17 cellular contexts compared by ENCODE assay signal in the genomic region with DNA sequence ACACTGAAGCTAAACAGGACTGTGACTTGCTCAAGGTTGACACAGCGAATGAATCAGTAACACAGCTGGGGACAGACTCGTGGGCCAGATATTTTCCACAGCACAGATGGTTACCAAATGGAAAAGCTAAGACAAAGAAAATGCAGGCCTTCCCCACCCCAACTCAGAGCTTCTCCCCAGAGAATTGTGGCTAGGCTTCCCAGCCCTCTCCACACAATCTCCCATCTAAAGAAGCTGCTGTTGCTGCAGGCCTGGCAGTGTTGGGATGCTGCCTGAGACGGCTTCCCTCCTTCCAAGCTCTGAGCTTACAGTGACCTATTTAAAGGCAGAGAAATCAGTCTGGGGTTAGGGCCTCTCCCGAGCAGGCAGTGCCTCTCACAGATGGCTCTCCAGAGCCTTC. TPM values are rescaled to one million over a fixed set of nuclear protein-coding genes. Genes with fewer than 3 reads are reported as not detected.
DNase-seq lines count a peak whose midpoint lies in the region; ATAC-seq and TF ChIP-seq lines count a peak whose summit lies in the region.
"Had no signal": no experiment of that assay in that cellular context is flagged by ENCODE, and none has a peak within 500 bp of the region (broad histone marks: within the 10 kb centered on the region; RNA-seq: fewer than 3 reads in every experiment).

No MANE protein-coding gene starts in this region.

- no peaks in the 10 kb centered on the region for H3K27me3 ChIP-seq in ascending aorta
- no peaks in the 10 kb centered on the region for H3K27me3 ChIP-seq in testis
- no peaks in the 10 kb centered on the region for H3K27me3 ChIP-seq in Peyer's patch

- no peaks in the 10 kb centered on the region for H3K36me3 ChIP-seq in ascending aorta
- no peaks in the 10 kb centered on the region for H3K36me3 ChIP-seq in testis (ENCODE audit: low read depth, missing control alignments)
- H3K36me3 ChIP-seq in Peyer's patch = no peaks in the 10 kb centered on the region

- 48% methylated on average over 4 of the region's 4 CpGs; no CpG with 5 or more reads in 1 of the 2 donors for WGBS in testis, 2 donors

- TF ChIP-seq POLR2A in testis (IDR thresholded peaks at IDR 0.05) = no peak
- TF ChIP-seq POLR2A in Peyer's patch (IDR thresholded peaks at IDR 0.05) = no peak

- ATAC-seq in GM21526 (IDR thresholded peaks at IDR 0.05; ENCODE audit: low FRiP score, unreplicated experiment) = no peak
- ATAC-seq: stimulated activated memory B cell treated with anti-CD40 and anti-IgM and Interleukin-4, amounts not matched to agents 10 μg/mL and 1 μg/mL and 100 μg/mL, for 72 hours had no signal

- H3K4me1 ChIP-seq in ascending aorta (no peaks in the 10 kb centered on the region), testis (no peaks in the 10 kb centered on the region), Peyer's patch (no peaks in the 10 kb centered on the region)

- H3K4me3 ChIP-seq in ascending aorta = no peak overlapping the region
- no peak overlapping the region for H3K4me3 ChIP-seq in fibroblast of the aortic adventitia (ENCODE audit: low read depth, low read length)
- no peak overlapping the region for H3K4me3 ChIP-seq in testis
- H3K4me3 ChIP-seq in Peyer's patch = no peak overlapping the region
- H3K4me3 ChIP-seq: PC-9 had no signal

- H3K9me3 ChIP-seq in ascending aorta (no peaks in the 10 kb centered on the region), testis (no peaks in the 10 kb centered on the region), Peyer's patch (no peaks in the 10 kb centered on the region)

- DNase-seq in ascending aorta (ENCODE audit: low spot score in 2 of 2) (peak in 1 of 2 donors; percentile 69), fibroblast of the aortic adventitia (ENCODE audit: low read depth) (peak; percentile 65), mucosa of gallbladder (ENCODE audit: low spot score) (peak; percentile 21), testis (peak; percentile 30), Peyer's patch (no peak), GM10266 (ENCODE audit: extremely low spot score) (no peak)
- DNase-seq: activated naive CD4-positive, alpha-beta T cell treated with anti-CD3 and anti-CD28 coated beads, Interleukin-2, amount 10 ng/mL, durations not matched to agents 7 days and 5 days; CD4-positive, alpha-beta memory T cell; cerebellar nuclear complex; NCI-H1092 treated with DMSO at 0.1 percent for 48 hours; NCI-H510A treated with DMSO at 0.1 percent for 48 hours; PC-9; stimulated activated CD4-positive, alpha-beta T cell treated with anti-CD3 and anti-CD28 coated beads, Interleukin-4, amount 100 ng/mL, for 24 hours; SW 1271 had no signal

- peak overlapping the region; percentile 62 to 63 for H3K27ac ChIP-seq in ascending aorta
- no peak overlapping the region for H3K27ac ChIP-seq in testis
- peak overlapping the region in 2 of 4 donors; percentile 5 to 12 for H3K27ac ChIP-seq in Peyer's patch
- H3K27ac ChIP-seq: epithelial cell of prostate, PC-9 had no signal

- intact Hi-C loops in ascending aorta (cut with DNase I) = no loop called here
- intact Hi-C loops in testis (cut with DNase I; ENCODE audit: low total_unique reads) = no loop called here

- TF ChIP-seq CTCF in ascending aorta (IDR thresholded peaks at IDR 0.05) (no peak), fibroblast of the aortic adventitia (IDR thresholded peaks at IDR 0.05; ENCODE audit: insufficient read depth, low read length) (no peak), testis (IDR thresholded peaks at IDR 0.05) (no peak), Peyer's patch (IDR thresholded peaks at IDR 0.05) (no peak), GM10266 (IDR thresholded peaks at IDR 0.05; ENCODE audit: control insufficient read depth, insufficient read depth, low read depth, missing control alignments) (no peak)

RNA-seq across cellular contexts. Expression of gene PGRMC1, which starts 46.5 kb away (rescaled TPM):
- total RNA-seq in ascending aorta = 117 TPM
- total RNA-seq in fibroblast of the aortic adventitia (ENCODE audit: low replicate concordance) = 38.3 and 162 TPM in 2 replicates
- 126 TPM for total RNA-seq in mucosa of gallbladder
- total RNA-seq in testis = 10 to 100 TPM; 53.5 to 99.9 TPM
- polyA plus RNA-seq in testis (ENCODE audit: insufficient read depth, low read depth, low replicate concordance) = 74.8 TPM
- 100 to 1,000 TPM in 3 of 4 donors, 10 to 100 TPM in 1; 47.9 to 242 (median 118) TPM for total RNA-seq in Peyer's patch

Comparison
In these comparisons a context has a peak if more than half of its experiments do, and no peak if none do; other contexts are left out.
1. DNase-seq: peak in fibroblast of the aortic adventitia (single experiment), mucosa of gallbladder (single experiment) and testis (single experiment); none in Peyer's patch (0 of 3) and GM10266 (single experiment).
2. H3K27ac ChIP-seq: peak in ascending aorta (2 of 2); none in testis (0 of 2).